Comparison of ENCODE assay signal across 30 cellular contexts in genomic region chr1:50373532-50373931, GRCh38. TPM values are rescaled to one million over a fixed set of nuclear protein-coding genes. Genes with fewer than 3 reads are reported as not detected.
A peak's percentile ranks its signal among the peaks of the same experiment; 100 is the strongest.
DNase-seq lines count a peak whose midpoint lies in the region; ATAC-seq, FAIRE-seq and TF ChIP-seq lines count a peak whose summit lies in the region.
"Had no signal": no experiment of that assay in that cellular context is flagged by ENCODE, and none has a peak within 500 bp of the region (broad histone marks: within the 10 kb centered on the region; RNA-seq: fewer than 3 reads in every experiment).

No MANE protein-coding gene starts in this region.

- TF ChIP-seq CTCF in H9 (conservative IDR thresholded peaks at IDR 0.05): no peak
- TF ChIP-seq CTCF in K562 (IDR thresholded peaks at IDR 0.05 in 2 of 3, conservative IDR thresholded peaks at IDR 0.05 in 1 of 3; ENCODE audit: insufficient read depth in 2 of 3, low read depth in 1 of 3, low read length in 3 of 3): no peak
- no peak for TF ChIP-seq CTCF in left lung (IDR thresholded peaks at IDR 0.05)
- no peak for TF ChIP-seq CTCF in esophagus muscularis mucosa (IDR thresholded peaks at IDR 0.05)

- no peak overlapping the region for H2BK20ac ChIP-seq in H9 (ENCODE audit: low read depth, low read length, poor library complexity, severe bottlenecking)

- no peaks in the 10 kb centered on the region for H3K9me3 ChIP-seq in H9 (ENCODE audit: control insufficient read depth, low read depth, low read length)
- no peaks in the 10 kb centered on the region for H3K9me3 ChIP-seq in K562 (replicated peaks; ENCODE audit: control insufficient read depth, insufficient read depth, low read depth, low read length)
- H3K9me3 ChIP-seq in left lung: no peaks in the 10 kb centered on the region
- peaks cover 0 to 14% (median 11%) of the 10 kb centered on the region in 4 donors for H3K9me3 ChIP-seq in esophagus muscularis mucosa
- H3K9me3 ChIP-seq: BE2C had no signal

- WGBS in H9 (ENCODE audit: extremely low coverage, insufficient read length, low lambda C conversion rate): no CpG with 5 or more reads among the region's 1 CpG
- WGBS in K562 (ENCODE audit: insufficient coverage, low coverage, missing lambda C conversion rate): 0% methylated on average over 1 of the region's 1 CpG
- WGBS in esophagus muscularis mucosa: 75% methylated on average over 1 of the region's 1 CpG

- FAIRE-seq in K562 (lab: Jason Lieb, UNC): no peak
- FAIRE-seq: A204.1, GM12878, GM12892, GM18507 had no signal

- no peak overlapping the region for H3T11ph ChIP-seq in H9 (ENCODE audit: low read length)

- H3K9ac ChIP-seq in H9 (ENCODE audit: extremely low read depth, insufficient read length, low read length) (no peak overlapping the region), K562 (ENCODE audit: insufficient read depth in 1 of 2, low read depth in 2 of 2, low read length in 2 of 2) (no peak overlapping the region)
- H3K9ac ChIP-seq: BLaER1 had no signal

- no peaks in the 10 kb centered on the region; a peak in 2 of 7 replicates for H3K36me3 Mint-ChIP-seq in H9 (ENCODE audit: insufficient read depth in 1 of 3, low read depth in 3 of 3)
- H3K36me3 Mint-ChIP-seq in immature natural killer cell: no peaks in the 10 kb centered on the region
- H3K36me3 Mint-ChIP-seq: CD14-positive monocyte; CD4-positive, alpha-beta memory T cell; CD4-positive, CD25-positive, alpha-beta regulatory T cell; CD8-positive, alpha-beta memory T cell had no signal

- H3K23me2 ChIP-seq in H9 (ENCODE audit: insufficient read length, low read depth, low read length, poor library complexity, severe bottlenecking): no peaks in the 10 kb centered on the region

- H2BK15ac ChIP-seq in H9 (ENCODE audit: low read depth, low read length): no peak overlapping the region

- DNase-seq in H9 (peak; percentile 32), K562 (ENCODE audit: extremely low read depth in 1 of 4, low spot score in 3 of 4) (no peak), left lung (no peak), esophagus muscularis mucosa (ENCODE audit: extremely low spot score) (no peak), immature natural killer cell (no peak)
- DNase-seq in stimulated activated naive CD8-positive, alpha-beta T cell treated with anti-CD3 and anti-CD28 coated beads, Interleukin-15, Interleukin-2, amounts not matched to agents 100 U/mL and 50 U/mL, for 24 hours: no peak
- DNase-seq: 8988T; ACHN; BE2C; C1 segment of cervical spinal cord; CD4-positive, alpha-beta memory T cell; CD4-positive, CD25-positive, alpha-beta regulatory T cell; CD8-positive, alpha-beta memory T cell; COR-L47; DMS 273 treated with DMSO at 0.1 percent for 48 hours; DMS153; DMS53; DMS79; DND-41; EL; GDM1 had no signal

- H3K4me3 Mint-ChIP-seq in H9 (no peak overlapping the region), immature natural killer cell (no peak overlapping the region)
- H3K4me3 Mint-ChIP-seq: CD14-positive monocyte; CD4-positive, alpha-beta memory T cell; CD4-positive, CD25-positive, alpha-beta regulatory T cell; CD8-positive, alpha-beta memory T cell had no signal

- H4K8ac ChIP-seq in H9 (replicated peaks; ENCODE audit: insufficient read length, low read depth, low read length): no peak overlapping the region

- H2AK5ac ChIP-seq in H9 (ENCODE audit: insufficient read length, low read length): no peak overlapping the region

- no peak overlapping the region for H3K4me2 ChIP-seq in H9 (ENCODE audit: insufficient read depth, insufficient read length, low read length)
- H3K4me2 ChIP-seq in K562 (ENCODE audit: insufficient read depth, low read length): no peak overlapping the region
- H3K4me2 ChIP-seq: BLaER1 had no signal

- no peaks in the 10 kb centered on the region for H3K36me3 ChIP-seq in K562 (ENCODE audit: control insufficient read depth, insufficient read depth, low read length)
- H3K36me3 ChIP-seq in left lung: no peaks in the 10 kb centered on the region
- H3K36me3 ChIP-seq in esophagus muscularis mucosa: no peaks in the 10 kb centered on the region
- H3K36me3 ChIP-seq: BE2C, BLaER1 had no signal

- no peak overlapping the region for H2BK12ac ChIP-seq in H9 (ENCODE audit: insufficient read length, low read depth, low read length)

- no peak for TF ChIP-seq RAD21 in K562 (CRISPR knock-in tag; conservative IDR thresholded peaks at IDR 0.05 in 1 of 2, IDR thresholded peaks at IDR 0.05 in 1 of 2)

- POLR2A ChIA-PET in K562 (lab: Yijun Ruan, JAX): interaction anchor here (0.9 kb wide), 1 partner anchor 604 kb away, joined by 3 read pairs; no protein-coding TSS in a partner anchor

- in situ Hi-C loops in K562 (cut with MboI): loop anchor here (10.0 to 25.0 kb wide), 2 partner anchors 689 to 821 kb away; no protein-coding TSS in a partner anchor

- no peak overlapping the region for H2BK120ac ChIP-seq in H9 (ENCODE audit: low read depth, low read length, poor library complexity, severe bottlenecking)

- peaks cover 4 to 14% of the 10 kb centered on the region in 2 experiments; a peak in 3 of 4 replicates for H3K4me1 Mint-ChIP-seq in H9
- H3K4me1 Mint-ChIP-seq in immature natural killer cell: no peaks in the 10 kb centered on the region
- H3K4me1 Mint-ChIP-seq: CD4-positive, alpha-beta memory T cell; CD4-positive, CD25-positive, alpha-beta regulatory T cell; CD8-positive, alpha-beta memory T cell had no signal

- H4K91ac ChIP-seq in H9 (ENCODE audit: insufficient read length, low read depth, low read length): no peak overlapping the region

- no TSS peak for BruUV-seq in K562 (replicated peaks; lab: Mats Ljungman, UMichigan)

- TF ChIP-seq EP300 in K562 (IDR thresholded peaks at IDR 0.05; ENCODE audit: low read length) (no peak), esophagus muscularis mucosa (IDR thresholded peaks at IDR 0.05) (no peak)

- H3K9me1 ChIP-seq in K562 (ENCODE audit: control insufficient read depth, insufficient read depth, low read length): no peaks in the 10 kb centered on the region

- H3K4me3 ChIP-seq in K562 (no peak overlapping the region), left lung (no peak overlapping the region), esophagus muscularis mucosa (no peak overlapping the region)
- H3K4me3 ChIP-seq: BLaER1, GM12878 had no signal

- H3K27me3 Mint-ChIP-seq in H9 (ENCODE audit: low read depth) (peaks cover 34% of the 10 kb centered on the region), immature natural killer cell (ENCODE audit: low read depth in 3 of 3) (peaks cover 6 to 16% (median 13%) of the 10 kb centered on the region in 3 donors)

- intact Hi-C loops in K562 (cut with micrococcal nuclease): no loop called here
- intact Hi-C loops in left lung (cut with DNase I): no loop called here
- intact Hi-C loops in esophagus muscularis mucosa (cut with DNase I): no loop called here

- H3K27ac Mint-ChIP-seq in H9 (no peak overlapping the region), immature natural killer cell (no peak overlapping the region)
- H3K27ac Mint-ChIP-seq: CD14-positive monocyte; CD4-positive, alpha-beta memory T cell; CD4-positive, CD25-positive, alpha-beta regulatory T cell; CD8-positive, alpha-beta memory T cell had no signal

- no peak overlapping the region for H3K18ac ChIP-seq in H9 (ENCODE audit: insufficient read length, low read depth, low read length)

- peaks cover 20 to 24% of the 10 kb centered on the region in 2 experiments for H3K9me3 Mint-ChIP-seq in H9
- peaks cover 0 to 3% (median 0%) of the 10 kb centered on the region in 6 donors for H3K9me3 Mint-ChIP-seq in immature natural killer cell

- no peak overlapping the region for H3K23ac ChIP-seq in H9 (ENCODE audit: insufficient read length, low read depth, low read length)

- H4K20me1 ChIP-seq in H9 (ENCODE audit: control insufficient read depth, insufficient read depth, insufficient read length): no peaks in the 10 kb centered on the region
- H4K20me1 ChIP-seq in K562 (replicated peaks; ENCODE audit: control insufficient read depth, insufficient read depth, low read length): no peaks in the 10 kb centered on the region
- H4K20me1 ChIP-seq: BLaER1 had no signal

- H3K4ac ChIP-seq in H9 (ENCODE audit: low read depth, low read length): no peak overlapping the region

- no peak overlapping the region for H2BK5ac ChIP-seq in H9 (ENCODE audit: insufficient read length, low read length)

- H3K27ac ChIP-seq in H9 (ENCODE audit: insufficient read length, low read depth, low read length) (no peak overlapping the region), K562 (ENCODE audit: extremely low read depth, low read depth, low read length) (no peak overlapping the region), left lung (no peak overlapping the region), esophagus muscularis mucosa (replicated peaks in 1 of 4) (no peak overlapping the region)
- H3K27ac ChIP-seq: BLaER1 had no signal

- H3K79me2 ChIP-seq in H9 (ENCODE audit: insufficient read depth, low read length) (no peaks in the 10 kb centered on the region), K562 (ENCODE audit: control insufficient read depth, insufficient read depth, low read length) (no peaks in the 10 kb centered on the region)

- CTCF ChIA-PET in K562 (lab: Yijun Ruan, JAX; ENCODE audit: low intra/inter-chr PET ratio): no interaction called here

- H3K27me3 ChIP-seq in H9 (ENCODE audit: insufficient read depth, low read length) (no peaks in the 10 kb centered on the region), K562 (ENCODE audit: control insufficient read depth in 2 of 2, insufficient read depth in 2 of 2, low read length in 2 of 2) (no peaks in the 10 kb centered on the region; a peak in 2 of 5 replicates), left lung (peaks cover 0 to 9% of the 10 kb centered on the region in 2 donors), esophagus muscularis mucosa (peaks cover 0 to 34% (median 2%) of the 10 kb centered on the region in 4 donors)
- H3K27me3 ChIP-seq: BE2C, BLaER1 had no signal

- H3K56ac ChIP-seq in H9 (ENCODE audit: insufficient read length, low read depth, low read length): no peak overlapping the region

- H4K5ac ChIP-seq in H9 (ENCODE audit: insufficient read length, low read depth, low read length): no peak overlapping the region

- TF ChIP-seq POLR2A in K562 (conservative IDR thresholded peaks at IDR 0.05): no peak
- no peak for TF ChIP-seq POLR2A in esophagus muscularis mucosa (IDR thresholded peaks at IDR 0.05; ENCODE audit: low read depth)

- no peak overlapping the region for H2AFZ ChIP-seq in H9 (ENCODE audit: low read length)
- no peak overlapping the region for H2AFZ ChIP-seq in K562 (ENCODE audit: low read depth, low read length)

- ATAC-seq in K562 (no peak), left lung (peak; percentile 45), GM21423 (IDR thresholded peaks at IDR 0.05; ENCODE audit: unreplicated experiment) (no peak)
- no peak for ATAC-seq in stimulated activated naive CD8-positive, alpha-beta T cell treated with anti-CD3 and anti-CD28 coated beads, Interleukin-15, Interleukin-2, amounts not matched to agents 100 U/mL and 50 U/mL, for 24 hours
- ATAC-seq: GM12878 had no signal

- H3K14ac ChIP-seq in H9 (ENCODE audit: insufficient read depth, low read length): no peak overlapping the region

- H3K4me1 ChIP-seq in H9 (ENCODE audit: insufficient read depth, low read length) (no peaks in the 10 kb centered on the region), K562 (replicated peaks in 1 of 2; ENCODE audit: control insufficient read depth in 2 of 2, insufficient read depth in 2 of 2, low read length in 2 of 2) (no peaks in the 10 kb centered on the region; a peak in 1 of 5 replicates), left lung (peaks cover 0 to 1% of the 10 kb centered on the region in 2 donors), esophagus muscularis mucosa (peaks cover 0 to 2% (median under 1%) of the 10 kb centered on the region in 4 donors)
- H3K4me1 ChIP-seq: BE2C, BLaER1 had no signal

- no peaks in the 10 kb centered on the region for H3K79me1 ChIP-seq in H9 (ENCODE audit: insufficient read depth, low read depth, low read length, poor library complexity, severe bottlenecking)

RNA-seq across cellular contexts. Expression of gene DMRTA2, which starts 49.7 kb away (rescaled TPM):
- 0.07 and 0.11 TPM in 2 replicates for total RNA-seq in H9 (2021)
- not detected in 2 replicates for total RNA-seq in K562 (2011; cell fraction: chromatin; rRNA removed; ENCODE audit: low replicate concordance)
- not detected in 2 replicates for total RNA-seq in K562 (2011; cell fraction: nucleolus; rRNA removed)
- total RNA-seq in K562 (2011; cell fraction: nucleoplasm; rRNA removed): not detected in 2 replicates
- total RNA-seq in K562 (2014; rRNA removed): not detected in 2 replicates
- not detected in 2 replicates for total RNA-seq in K562 (2014; rRNA removed; fragmentation: Illumina TruSeq; extraction: Trizol)
- total RNA-seq in K562 (2015; rRNA removed; fragmentation: Illumina TruSeq; extraction: Trizol): not detected in 2 replicates
- total RNA-seq in K562 (2021): not detected in 2 replicates
- not detected in 2 replicates for polyA plus RNA-seq in K562 (2011; rRNA removed)
- polyA plus RNA-seq in K562 (2011; cell fraction: cytosol; rRNA removed): not detected in 2 replicates
- not detected in 2 replicates for polyA plus RNA-seq in K562 (2011; cell fraction: nucleus; rRNA removed)
- not detected in 2 replicates for polyA plus RNA-seq in K562 (2012)
- polyA plus RNA-seq in K562 (2014; fragmentation: Illumina TruSeq; extraction: Trizol): not detected in 2 replicates
- polyA plus RNA-seq in K562 (2014; fragmentation: Nextera tagmentation; extraction: Ambion mirVana): not detected
- polyA plus RNA-seq in K562 (2014; rRNA removed): not detected in 2 replicates
- not detected in 2 replicates for polyA minus RNA-seq in K562 (2011; rRNA and poly(A)+ RNA removed)
- polyA minus RNA-seq in K562 (2011; cell fraction: cytosol; rRNA and poly(A)+ RNA removed): not detected in 2 replicates
- not detected in 2 replicates for polyA minus RNA-seq in K562 (2011; cell fraction: nucleus; rRNA and poly(A)+ RNA removed)
- total RNA-seq in left lung: not detected
- total RNA-seq in esophagus muscularis mucosa: not detected
- not detected for polyA plus RNA-seq in immature natural killer cell
- total RNA-seq: CD4-positive, alpha-beta memory T cell; CD4-positive, CD25-positive, alpha-beta regulatory T cell; CD8-positive, alpha-beta memory T cell; G401; GM12878 had no signal
- polyA plus RNA-seq: AG04450; CD14-positive monocyte; CD4-positive, alpha-beta memory T cell; CD4-positive, CD25-positive, alpha-beta regulatory T cell; CD8-positive, alpha-beta memory T cell; GM12878 had no signal
